ENCODE assay signal across 8 cellular contexts in the genomic region with DNA sequence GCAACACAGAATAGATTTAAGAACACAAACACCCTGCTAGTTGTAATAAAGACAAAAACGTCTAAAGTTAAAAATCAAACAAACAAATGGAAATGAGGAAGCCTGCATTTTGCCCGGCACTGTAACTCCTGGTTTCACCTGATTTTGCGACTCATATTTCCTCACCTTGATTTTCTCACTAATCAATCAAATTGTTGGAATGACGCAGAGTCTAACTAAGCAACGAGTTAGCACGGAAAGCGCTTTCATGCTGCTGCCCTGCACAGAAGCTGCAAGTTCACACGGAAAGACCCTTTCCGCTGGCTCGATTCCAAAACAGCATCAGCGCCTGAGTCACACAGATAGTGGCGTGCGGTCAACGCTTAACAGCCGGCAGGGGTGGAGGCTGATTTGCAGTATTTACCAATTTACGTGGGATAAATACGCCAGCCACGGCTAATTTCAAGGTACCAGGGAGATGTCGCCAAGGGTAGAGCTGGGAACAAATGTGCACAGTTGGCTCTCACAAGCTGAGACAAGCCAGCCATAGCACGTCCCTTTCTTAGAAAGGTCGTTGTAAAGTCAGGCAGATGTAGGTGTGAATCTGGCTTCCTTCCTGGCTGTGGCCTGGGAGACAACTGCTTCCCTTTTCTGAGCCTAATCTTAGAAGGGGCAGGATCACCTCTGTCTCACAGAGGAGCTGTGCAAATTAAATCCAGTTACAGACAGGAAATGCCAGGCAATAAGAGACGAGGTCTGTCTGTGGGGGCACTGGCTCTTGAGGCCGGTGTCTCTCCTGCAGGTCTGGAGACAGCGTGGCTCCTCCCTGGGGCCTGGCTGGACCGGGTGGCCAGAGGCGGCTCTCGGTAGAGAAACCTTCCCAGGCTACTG.
DNase-seq lines count a peak whose midpoint lies in the region; ATAC-seq and TF ChIP-seq lines count a peak whose summit lies in the region.

No MANE protein-coding gene starts in this region.

- H3K4me1 Mint-ChIP-seq in activated CD4-positive, alpha-beta T cell treated with anti-CD3 and anti-CD28 coated beads for 36 hours = peaks cover 26% of the 10 kb centered on the region

- intact Hi-C loops in activated CD4-positive, alpha-beta T cell treated with anti-CD3 and anti-CD28 coated beads for 36 hours (cut with DNase I, micrococcal nuclease) = loop anchor here in 1 of 2 experiments (1.0 to 5.0 kb wide), 3 partner anchors 33 to 693 kb away; partner anchors contain the start of genes SAMM50 and TTLL12

- DNase-seq in Daoy (ENCODE audit: low read depth) (peak; percentile 96), NB4 (ENCODE audit: low read depth) (peak; percentile 96), coronary artery (ENCODE audit: low spot score) (no peak), Karpas-422 (no peak)
- peak; percentile 93 for DNase-seq in activated CD4-positive, alpha-beta T cell treated with anti-CD3 and anti-CD28 coated beads for 36 hours
- peak; percentile 81 for DNase-seq in stimulated activated naive CD4-positive, alpha-beta T cell treated with Interleukin-2 at 50 U/mL for 16 hours (lab: John Stamatoyannopoulos, UW)

- peak; percentile 69 for ATAC-seq in GM21786 (IDR thresholded peaks at IDR 0.05; ENCODE audit: unreplicated experiment)
- peak; percentile 94 for ATAC-seq in activated CD4-positive, alpha-beta T cell treated with anti-CD3 and anti-CD28 coated beads for 36 hours

- H3K9me2 ChIP-seq in Karpas-422 (replicated peaks; ENCODE audit: insufficient read depth, low read length) = no peaks in the 10 kb centered on the region

- CTCF ChIA-PET in activated CD4-positive, alpha-beta T cell treated with anti-CD3 and anti-CD28 coated beads for 36 hours (lab: Charles Lee) = interaction anchor here (0.6 to 1.2 kb wide), 4 partner anchors 17 to 124 kb away, joined by 3 read pairs; no protein-coding TSS in a partner anchor

- no peaks in the 10 kb centered on the region for H3K79me2 ChIP-seq in Karpas-422 (ENCODE audit: low read length)

- peak overlapping the region; percentile 49 for H3K4me3 Mint-ChIP-seq in activated CD4-positive, alpha-beta T cell treated with anti-CD3 and anti-CD28 coated beads for 36 hours

- no peaks in the 10 kb centered on the region for H3K36me3 Mint-ChIP-seq in activated CD4-positive, alpha-beta T cell treated with anti-CD3 and anti-CD28 coated beads for 36 hours (ENCODE audit: low read depth)

- H3K27ac Mint-ChIP-seq in activated CD4-positive, alpha-beta T cell treated with anti-CD3 and anti-CD28 coated beads for 36 hours = peak overlapping the region; percentile 16

- peaks cover 3% of the 10 kb centered on the region for H3K27me3 Mint-ChIP-seq in activated CD4-positive, alpha-beta T cell treated with anti-CD3 and anti-CD28 coated beads for 36 hours

- H3K27ac ChIP-seq in coronary artery = no peak overlapping the region
- H3K27ac ChIP-seq in mucosa of rectum (ENCODE audit: low read depth in 2 of 2, low read length in 2 of 2) = peak overlapping the region in 1 of 2 donors; percentile 53
- no peak overlapping the region for H3K27ac ChIP-seq in Karpas-422 (ENCODE audit: low read length)

- H3K9me3 Mint-ChIP-seq in activated CD4-positive, alpha-beta T cell treated with anti-CD3 and anti-CD28 coated beads for 36 hours (ENCODE audit: low read depth) = no peaks in the 10 kb centered on the region

- H3K36me3 ChIP-seq in mucosa of rectum (ENCODE audit: control insufficient read depth in 2 of 2, insufficient read depth in 2 of 2, low read length in 2 of 2) (no peaks in the 10 kb centered on the region), Karpas-422 (ENCODE audit: insufficient read depth, low read length) (no peaks in the 10 kb centered on the region)

- H3K9me3 ChIP-seq in mucosa of rectum (ENCODE audit: control insufficient read depth in 2 of 2, low read length in 2 of 2) (no peaks in the 10 kb centered on the region), Karpas-422 (ENCODE audit: low read length) (no peaks in the 10 kb centered on the region)

- TF ChIP-seq CTCF in NB4 (IDR thresholded peaks at IDR 0.05; ENCODE audit: low read depth, low read length) (no peak), coronary artery (IDR thresholded peaks at IDR 0.05) (no peak)

- no peak overlapping the region for H3K9ac ChIP-seq in mucosa of rectum (ENCODE audit: low read depth in 1 of 2, low read length in 2 of 2)
- H3K9ac ChIP-seq in Karpas-422 (ENCODE audit: low read length) = no peak overlapping the region

- no peaks in the 10 kb centered on the region for H4K20me1 ChIP-seq in Karpas-422 (ENCODE audit: insufficient read depth, low read depth, low read length)

- H3K4me1 ChIP-seq in mucosa of rectum (ENCODE audit: control insufficient read depth in 2 of 2, insufficient read depth in 2 of 2, low read length in 2 of 2) (peaks cover 9 to 12% of the 10 kb centered on the region in 2 donors), Karpas-422 (ENCODE audit: low read length) (no peaks in the 10 kb centered on the region)

- H3K27me3 ChIP-seq in mucosa of rectum (ENCODE audit: control insufficient read depth in 2 of 2, insufficient read depth in 2 of 2, low read length in 2 of 2) (peaks cover 7 to 11% of the 10 kb centered on the region in 2 donors), Karpas-422 (ENCODE audit: low read length) (no peaks in the 10 kb centered on the region)

- POLR2A ChIA-PET in activated CD4-positive, alpha-beta T cell treated with anti-CD3 and anti-CD28 coated beads for 36 hours (lab: Charles Lee) = no interaction called here

- H3K4me2 ChIP-seq in Karpas-422 (ENCODE audit: low read depth, low read length, poor library complexity, severe bottlenecking) = no peak overlapping the region

- H3K4me3 ChIP-seq in NB4 (ENCODE audit: low read depth, low read length) (peak overlapping the region; percentile 48), coronary artery (peak overlapping the region; percentile 6), mucosa of rectum (ENCODE audit: low read length in 2 of 2) (peak overlapping the region; percentile 31 to 65), Karpas-422 (ENCODE audit: low read length) (no peak overlapping the region)

- no peak for TF ChIP-seq POLR2A in NB4 (IDR thresholded peaks at IDR 0.05; ENCODE audit: extremely low read depth, insufficient read length)

- no peak overlapping the region for H2AFZ ChIP-seq in Karpas-422 (ENCODE audit: low read length)

Comparison
In these comparisons a context has a peak if more than half of its experiments do, and no peak if none do; other contexts are left out.
1. DNase-seq: peak in Daoy (single experiment), NB4 (single experiment), activated CD4-positive, alpha-beta T cell treated with anti-CD3 and anti-CD28 coated beads for 36 hours (single experiment) and stimulated activated naive CD4-positive, alpha-beta T cell treated with Interleukin-2 at 50 U/mL for 16 hours (single experiment); none in coronary artery (single experiment) and Karpas-422 (single experiment).